In genomic region chr10:88138319-88138848, GRCh38 we compare ENCODE assay signal across 12 cellular contexts.
DNase-seq lines count a peak whose midpoint lies in the region; ATAC-seq, FAIRE-seq and TF ChIP-seq lines count a peak whose summit lies in the region.
"Had no signal": no experiment of that assay in that cellular context is flagged by ENCODE, and none has a peak within 500 bp of the region (broad histone marks: within the 10 kb centered on the region; RNA-seq: fewer than 3 reads in every experiment).

No MANE protein-coding gene starts in this region.

- H3K36me3 Mint-ChIP-seq in activated CD4-positive, alpha-beta T cell treated with anti-CD3 and anti-CD28 coated beads for 36 hours (ENCODE audit: low read depth), result no peaks in the 10 kb centered on the region

- POLR2A ChIA-PET in activated CD4-positive, alpha-beta T cell treated with anti-CD3 and anti-CD28 coated beads for 36 hours (lab: Charles Lee), result no interaction called here

- H3K36me3 ChIP-seq in small intestine (ENCODE audit: control insufficient read depth in 2 of 2, insufficient read depth in 2 of 2, low read length in 2 of 2), result no peaks in the 10 kb centered on the region

- H3K4me3 Mint-ChIP-seq in activated CD4-positive, alpha-beta T cell treated with anti-CD3 and anti-CD28 coated beads for 36 hours, result no peak overlapping the region
- H3K4me3 Mint-ChIP-seq: nephron had no signal

- FAIRE-seq in H54 (lab: Jason Lieb, UNC), result peak; percentile 52
- no peak for FAIRE-seq in small intestine (lab: Jason Lieb, UNC)
- FAIRE-seq: HTR-8/SVneo, TTC549 had no signal

- H3K27ac ChIP-seq in small intestine (ENCODE audit: low read depth in 1 of 2, low read length in 1 of 2), result peak overlapping the region in 1 of 2 donors; percentile 32

- H3K4me1 Mint-ChIP-seq in activated CD4-positive, alpha-beta T cell treated with anti-CD3 and anti-CD28 coated beads for 36 hours, result peaks cover 9% of the 10 kb centered on the region
- H3K4me1 Mint-ChIP-seq: nephron had no signal

- intact Hi-C loops in activated CD4-positive, alpha-beta T cell treated with anti-CD3 and anti-CD28 coated beads for 36 hours (cut with DNase I, micrococcal nuclease), result loop anchor here (1.0 kb wide), 1 partner anchor 47 kb away; no protein-coding TSS in a partner anchor

- H3K27ac Mint-ChIP-seq in activated CD4-positive, alpha-beta T cell treated with anti-CD3 and anti-CD28 coated beads for 36 hours, result no peak overlapping the region
- H3K27ac Mint-ChIP-seq: nephron had no signal

- ATAC-seq in activated CD4-positive, alpha-beta T cell treated with anti-CD3 and anti-CD28 coated beads for 36 hours, result peak; percentile 97
- ATAC-seq in HG03469 (IDR thresholded peaks at IDR 0.05; ENCODE audit: unreplicated experiment), result peak; percentile 78

- H3K27me3 ChIP-seq in small intestine (ENCODE audit: control insufficient read depth in 2 of 2, insufficient read depth in 2 of 2, low read length in 2 of 2), result no peaks in the 10 kb centered on the region

- DNase-seq in activated CD4-positive, alpha-beta T cell treated with anti-CD3 and anti-CD28 coated beads for 36 hours, result no peak
- no peak for DNase-seq in activated CD4-positive, alpha-beta T cell treated with anti-CD3 and anti-CD28 coated beads, Interleukin-2, amount 50 U/mL, for 4 hours
- DNase-seq in H54 (ENCODE audit: insufficient read length, low spot score) (no peak), small intestine (peak; percentile 88), globus pallidus (ENCODE audit: low spot score) (no peak), DMS 273 (lab: John Stamatoyannopoulos, UW; ENCODE audit: unreplicated experiment) (no peak), NCI-H2029 (lab: John Stamatoyannopoulos, UW) (no peak)
- DNase-seq: NK-92 treated with Interleukin-12 subunit alpha and Interleukin-12 subunit beta, amount 100 ng/mL, for 24 hours had no signal

- WGBS in small intestine, 3 donors, result 14 to 44% (median 18%) methylated on average over 2 of the region's 2 CpGs

- H3K4me1 ChIP-seq in small intestine (ENCODE audit: control insufficient read depth in 2 of 2, insufficient read depth in 1 of 2, low read depth in 1 of 2, low read length in 1 of 2), result no peaks in the 10 kb centered on the region

- CTCF ChIA-PET in activated CD4-positive, alpha-beta T cell treated with anti-CD3 and anti-CD28 coated beads for 36 hours (lab: Charles Lee), result interaction anchor here (1.5 kb wide), 1 partner anchor 15 kb away, joined by 3 read pairs; no protein-coding TSS in a partner anchor

- no peak for TF ChIP-seq POLR2A in H54 (IDR thresholded peaks at IDR 0.05; ENCODE audit: low read depth, low read length)

- H3K9me3 Mint-ChIP-seq in activated CD4-positive, alpha-beta T cell treated with anti-CD3 and anti-CD28 coated beads for 36 hours (ENCODE audit: low read depth), result peaks cover 3% of the 10 kb centered on the region
- H3K9me3 Mint-ChIP-seq: nephron had no signal

- no peaks in the 10 kb centered on the region for H3K9me3 ChIP-seq in small intestine (ENCODE audit: control insufficient read depth, low read depth)

- H3K4me3 ChIP-seq in small intestine (ENCODE audit: low read depth in 1 of 2, low read length in 2 of 2), result no peak overlapping the region

- H3K27me3 Mint-ChIP-seq in activated CD4-positive, alpha-beta T cell treated with anti-CD3 and anti-CD28 coated beads for 36 hours, result no peaks in the 10 kb centered on the region
